10 cellular contexts compared by ENCODE assay signal in the genomic region with DNA sequence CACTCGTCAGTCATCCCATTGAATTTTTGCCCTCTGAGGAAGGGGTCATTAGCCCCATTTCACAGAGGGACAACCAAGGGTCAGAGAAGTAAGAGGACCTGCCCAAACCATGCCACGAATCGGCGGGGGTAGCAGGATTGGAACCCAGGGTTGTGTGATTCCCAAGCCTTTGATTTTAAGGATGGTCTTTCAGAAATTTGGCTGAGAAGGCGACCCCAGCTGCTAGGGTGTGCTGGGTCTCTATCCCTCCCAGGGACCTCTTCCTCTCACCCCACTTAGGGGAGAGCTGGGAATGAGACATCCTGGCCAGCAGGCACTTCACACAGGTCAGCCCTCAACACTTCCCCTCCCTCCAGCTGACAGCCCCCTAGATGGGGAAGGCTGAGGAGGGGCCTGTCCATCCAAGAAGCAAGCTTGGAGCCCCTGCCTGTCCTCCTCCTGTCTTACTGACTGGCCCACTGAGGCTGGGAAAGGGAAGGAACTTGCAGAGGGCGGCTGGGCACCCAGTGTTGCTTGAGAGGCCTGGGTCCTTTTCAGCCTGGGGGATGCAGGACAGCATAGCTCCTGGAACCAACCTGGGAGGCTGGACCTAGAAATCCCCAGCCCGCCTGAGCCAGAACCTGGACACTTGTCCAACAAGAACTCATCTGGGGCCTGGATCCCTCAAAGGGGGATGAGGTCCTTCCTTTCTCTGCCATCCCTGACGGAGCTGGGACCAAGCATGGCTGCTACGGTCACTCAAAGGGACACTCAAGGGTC. TPM values are rescaled to one million over a fixed set of nuclear protein-coding genes. Genes with fewer than 3 reads are reported as not detected.
DNase-seq lines count a peak whose midpoint lies in the region; ATAC-seq and TF ChIP-seq lines count a peak whose summit lies in the region.
"Had no signal": no experiment of that assay in that cellular context is flagged by ENCODE, and none has a peak within 500 bp of the region (broad histone marks: within the 10 kb centered on the region; RNA-seq: fewer than 3 reads in every experiment).

No MANE protein-coding gene starts in this region.

- 87% methylated on average over 7 of the region's 9 CpGs for WGBS in mammary epithelial cell (ENCODE audit: low coverage, missing lambda C conversion rate)
- WGBS in transverse colon (ENCODE audit: low coverage in 1 of 2), 2 donors = 86% methylated on average over 9 of the region's 9 CpGs; no CpG with 5 or more reads in 1 of the 2 donors

- H3K79me2 ChIP-seq in mammary epithelial cell (ENCODE audit: insufficient read depth, low read length) = peaks cover 5% of the 10 kb centered on the region

- no peaks in the 10 kb centered on the region for H3K9me3 ChIP-seq in mammary epithelial cell (replicated peaks; ENCODE audit: insufficient read depth, low read length)
- H3K9me3 ChIP-seq in mucosa of rectum (ENCODE audit: control insufficient read depth in 2 of 2, low read length in 2 of 2) = no peaks in the 10 kb centered on the region
- no peaks in the 10 kb centered on the region for H3K9me3 ChIP-seq in transverse colon

- H3K4me1 Mint-ChIP-seq in activated T-cell treated with anti-CD3 and anti-CD28 coated beads, Interleukin-2, amount 50 U/mL, for 4 hours (ENCODE audit: low read depth) = peaks cover 10% of the 10 kb centered on the region

- no peak for ATAC-seq in activated T-cell treated with anti-CD3 and anti-CD28 coated beads, Interleukin-2, amount 50 U/mL, for 4 hours
- ATAC-seq in GM18873 (IDR thresholded peaks at IDR 0.05; ENCODE audit: low FRiP score, unreplicated experiment) (no peak), GM18505 (IDR thresholded peaks at IDR 0.05; ENCODE audit: unreplicated experiment) (no peak)
- ATAC-seq: GM12878 had no signal

- dilution Hi-C loops in mammary epithelial cell (cut with HindIII; ENCODE audit: low sequenced_read_pairs) = loop anchor here (5.0 kb wide), 1 partner anchor 40 kb away; no protein-coding TSS in a partner anchor

- H3K4me2 ChIP-seq in mammary epithelial cell (ENCODE audit: insufficient read depth, low read depth, low read length) = peak overlapping the region; percentile 90

- H3K9ac ChIP-seq in mammary epithelial cell (ENCODE audit: insufficient read depth, low read length) (no peak overlapping the region), mucosa of rectum (ENCODE audit: low read depth in 1 of 2, low read length in 2 of 2) (peak overlapping the region in 1 of 2 donors; percentile 16)

- H3K36me3 Mint-ChIP-seq in activated T-cell treated with anti-CD3 and anti-CD28 coated beads, Interleukin-2, amount 50 U/mL, for 4 hours (ENCODE audit: insufficient read depth) = no peaks in the 10 kb centered on the region

- H3K27me3 Mint-ChIP-seq in activated T-cell treated with anti-CD3 and anti-CD28 coated beads, Interleukin-2, amount 50 U/mL, for 4 hours (ENCODE audit: low read depth) = peaks cover 42% of the 10 kb centered on the region

- no peak for TF ChIP-seq POLR2A in transverse colon (IDR thresholded peaks at IDR 0.05)
- no peak for TF ChIP-seq POLR2A in GM18505 (IDR thresholded peaks at IDR 0.05; ENCODE audit: borderline replicate concordance, extremely low read depth, insufficient read depth, insufficient read length)

- H3K4me3 ChIP-seq in mammary epithelial cell (replicated peaks in 1 of 3; ENCODE audit: insufficient read depth in 1 of 3, low read depth in 2 of 3, low read length in 3 of 3) (no peak overlapping the region), mucosa of rectum (ENCODE audit: low read length in 2 of 2) (peak overlapping the region; percentile 37 to 67), transverse colon (peak overlapping the region in 2 of 4 donors; percentile 50 to 53)
- H3K4me3 ChIP-seq: GM12878 had no signal

- H3K36me3 ChIP-seq in mammary epithelial cell (ENCODE audit: insufficient read depth, low read length) (no peaks in the 10 kb centered on the region), mucosa of rectum (ENCODE audit: control insufficient read depth in 2 of 2, insufficient read depth in 2 of 2, low read length in 2 of 2) (no peaks in the 10 kb centered on the region), transverse colon (no peaks in the 10 kb centered on the region)

- peak overlapping the region; percentile 79 for H3K4me3 Mint-ChIP-seq in activated T-cell treated with anti-CD3 and anti-CD28 coated beads, Interleukin-2, amount 50 U/mL, for 4 hours

- H4K20me1 ChIP-seq in mammary epithelial cell (ENCODE audit: insufficient read depth, low read length) = no peaks in the 10 kb centered on the region

- in situ Hi-C loops in mammary epithelial cell (cut with MboI; ENCODE audit: low sequenced_read_pairs in 2 of 2) = no loop called here
- in situ Hi-C loops in transverse colon (cut with MboI; ENCODE audit: low pct_ligation_motif_present in 1 of 4, low pct_unique_long_range_greater_than_20kb in 1 of 4, low sequenced_read_pairs in 3 of 4) = no loop called here

- H3K27ac ChIP-seq in mammary epithelial cell (ENCODE audit: insufficient read depth, low read depth, low read length) (no peak overlapping the region), mucosa of rectum (ENCODE audit: low read depth in 2 of 2, low read length in 2 of 2) (no peak overlapping the region), transverse colon (peak overlapping the region; percentile 16 to 85 (median 76))

- no peak overlapping the region for H2AFZ ChIP-seq in mammary epithelial cell (ENCODE audit: low read depth, low read length)

- no TSS peak for BruUV-seq in mammary epithelial cell (replicated peaks; lab: Mats Ljungman, UMichigan)

- H3K27me3 ChIP-seq in mammary epithelial cell (ENCODE audit: insufficient read depth, low read length) (no peaks in the 10 kb centered on the region), mucosa of rectum (ENCODE audit: control insufficient read depth in 2 of 2, insufficient read depth in 2 of 2, low read length in 2 of 2) (peaks cover 3 to 13% of the 10 kb centered on the region in 2 donors), transverse colon (peaks cover 5% of the 10 kb centered on the region)

- TF ChIP-seq CTCF in mammary epithelial cell (conservative IDR thresholded peaks at IDR 0.05 in 1 of 2, IDR thresholded peaks at IDR 0.05 in 1 of 2; ENCODE audit: extremely low read depth in 1 of 2, insufficient read depth in 1 of 2, low read depth in 1 of 2, low read length in 2 of 2) = no peak
- no peak for TF ChIP-seq CTCF in transverse colon (IDR thresholded peaks at IDR 0.05)

- intact Hi-C loops in mammary epithelial cell (cut with micrococcal nuclease) = no loop called here
- intact Hi-C loops in transverse colon (cut with DNase I; ENCODE audit: low total_unique reads) = no loop called here

- CTCF ChIA-PET in mammary epithelial cell (lab: Charles Lee; ENCODE audit: low non-redundant PET) = no interaction called here

- DNase-seq in activated T-cell treated with anti-CD3 and anti-CD28 coated beads, Interleukin-2, amount 50 U/mL, for 4 hours = no peak
- DNase-seq in activated T-cell treated with anti-CD3 and anti-CD28 coated beads, Interleukin-2, amount 50 U/mL, for 48 hours = no peak
- DNase-seq in mammary epithelial cell = no peak
- no peak for DNase-seq in transverse colon
- no peak for DNase-seq in NCI-H1105 treated with DMSO at 0.1 percent for 48 hours (lab: John Stamatoyannopoulos, UW)
- DNase-seq: AML-193 had no signal

- no peak for TF ChIP-seq EP300 in transverse colon (IDR thresholded peaks at IDR 0.05; ENCODE audit: low read depth)

- H3K4me1 ChIP-seq in mammary epithelial cell (ENCODE audit: insufficient read depth, low read length) (peaks cover 23% of the 10 kb centered on the region), mucosa of rectum (ENCODE audit: control insufficient read depth in 2 of 2, insufficient read depth in 2 of 2, low read length in 2 of 2) (peaks cover 13 to 21% of the 10 kb centered on the region in 2 donors), transverse colon (peaks cover 18 to 57% (median 37%) of the 10 kb centered on the region in 4 donors)

- H3K9me3 Mint-ChIP-seq in activated T-cell treated with anti-CD3 and anti-CD28 coated beads, Interleukin-2, amount 50 U/mL, for 4 hours = no peaks in the 10 kb centered on the region

RNA-seq across cellular contexts. Expression of a gene that starts 1.7 kb away (rescaled TPM):
- 1 to 10 TPM in 1 of 3 donors, under 1 TPM in 2; 0.55 to 1.0 (median 0.68) TPM for total RNA-seq in activated T-cell treated with anti-CD3 and anti-CD28 coated beads, Interleukin-2, amount 50 U/mL, for 4 hours
- total RNA-seq in mammary epithelial cell = 10 to 100 TPM; 23.4 to 63.2 TPM
- polyA plus RNA-seq in mammary epithelial cell = 6.1 TPM
- 16.8 TPM for polyA minus RNA-seq in mammary epithelial cell
- 10 to 100 TPM in 3 of 4 donors, 1 to 10 TPM in 1; 7.9 to 35.4 (median 10.1) TPM for total RNA-seq in transverse colon

Comparison
In these comparisons a context has a peak if more than half of its experiments do, and no peak if none do; other contexts are left out.
1. H3K27ac ChIP-seq: peak in transverse colon (4 of 4); none in mammary epithelial cell (single experiment) and mucosa of rectum (0 of 2).
2. H3K4me3 ChIP-seq: peak in mucosa of rectum (2 of 2); none in mammary epithelial cell (0 of 3).
3. RNA of a gene that starts 1.7 kb away (total RNA-seq): 23.4 to 63.2 TPM in mammary epithelial cell and 7.9 to 35.4 TPM in transverse colon; 0.55 to 1.0 TPM in activated T-cell treated with anti-CD3 and anti-CD28 coated beads, Interleukin-2, amount 50 U/mL, for 4 hours; every median in the first group is over 4 times any median in the second.